In genomic region chr14:37584211-37585100, GRCh38 we compare ENCODE assay signal across 12 cellular contexts. TPM values are rescaled to one million over a fixed set of nuclear protein-coding genes. Genes with fewer than 3 reads are reported as not detected.
A peak's percentile ranks its signal among the peaks of the same experiment; 100 is the strongest.
DNase-seq lines count a peak whose midpoint lies in the region; ATAC-seq and TF ChIP-seq lines count a peak whose summit lies in the region.
"Had no signal": no experiment of that assay in that cellular context is flagged by ENCODE, and none has a peak within 500 bp of the region (broad histone marks: within the 10 kb centered on the region; RNA-seq: fewer than 3 reads in every experiment).

No MANE protein-coding gene starts in this region.

- H3K27me3 ChIP-seq in WERI-Rb-1 (ENCODE audit: insufficient read depth, low read depth, severe bottlenecking): peaks cover 74% of the 10 kb centered on the region
- H3K27me3 ChIP-seq in left lung: peaks cover 66 to 79% of the 10 kb centered on the region in 2 donors
- H3K27me3 ChIP-seq in testis: no peaks in the 10 kb centered on the region
- peaks cover 78% of the 10 kb centered on the region for H3K27me3 ChIP-seq in gastroesophageal sphincter

- no peak overlapping the region for H3K27ac ChIP-seq in WERI-Rb-1
- H3K27ac ChIP-seq in left lung: peak overlapping the region; percentile 65 to 79
- H3K27ac ChIP-seq in testis: no peak overlapping the region
- H3K27ac ChIP-seq in gastroesophageal sphincter: no peak overlapping the region
- H3K27ac ChIP-seq: cardiac muscle cell had no signal

- peaks cover 0 to 5% of the 10 kb centered on the region in 2 donors for H3K4me1 ChIP-seq in left lung
- no peaks in the 10 kb centered on the region for H3K4me1 ChIP-seq in testis
- peaks cover 0 to 33% (median 0%) of the 10 kb centered on the region in 3 donors for H3K4me1 ChIP-seq in gastroesophageal sphincter

- peak; percentile 32 for ATAC-seq in left lung
- no peak for ATAC-seq in HG03521 (IDR thresholded peaks at IDR 0.05; ENCODE audit: unreplicated experiment)
- ATAC-seq in gastroesophageal sphincter: no peak

- no peaks in the 10 kb centered on the region for H3K36me3 ChIP-seq in WERI-Rb-1
- no peaks in the 10 kb centered on the region for H3K36me3 ChIP-seq in left lung
- no peaks in the 10 kb centered on the region for H3K36me3 ChIP-seq in testis (ENCODE audit: low read depth, missing control alignments)
- no peaks in the 10 kb centered on the region for H3K36me3 ChIP-seq in gastroesophageal sphincter
- H3K36me3 ChIP-seq: cardiac muscle cell had no signal

- no peak for TF ChIP-seq POLR2A in testis (IDR thresholded peaks at IDR 0.05)
- TF ChIP-seq POLR2A in gastroesophageal sphincter (IDR thresholded peaks at IDR 0.05): no peak

- TF ChIP-seq CTCF in WERI-Rb-1 (IDR thresholded peaks at IDR 0.05; ENCODE audit: low read depth, low read length) (no peak), left lung (IDR thresholded peaks at IDR 0.05) (no peak), testis (IDR thresholded peaks at IDR 0.05) (no peak), gastroesophageal sphincter (IDR thresholded peaks at IDR 0.05) (no peak)

- 7% methylated on average over 17 to 62 of the region's 62 CpGs for WGBS in testis, 2 donors
- WGBS in gastroesophageal sphincter (ENCODE audit: low coverage in 1 of 2), 2 donors: 4 to 10% methylated on average over 2 to 5 of the region's 62 CpGs

- H3K9me3 ChIP-seq in WERI-Rb-1 (ENCODE audit: severe bottlenecking) (no peaks in the 10 kb centered on the region), left lung (no peaks in the 10 kb centered on the region), testis (no peaks in the 10 kb centered on the region), gastroesophageal sphincter (no peaks in the 10 kb centered on the region)

- intact Hi-C loops in left lung (cut with DNase I): no loop called here
- intact Hi-C loops in testis (cut with DNase I; ENCODE audit: low total_unique reads): no loop called here

- DNase-seq in NCI-H2227 (lab: John Stamatoyannopoulos, UW; ENCODE audit: unreplicated experiment): peak; percentile 40
- DNase-seq in NCI-H2227 treated with DMSO at 0.1 percent for 48 hours (lab: John Stamatoyannopoulos, UW): no peak
- no peak for DNase-seq in WERI-Rb-1
- no peak for DNase-seq in left lung
- DNase-seq in testis: no peak
- DNase-seq in midbrain (lab: John Stamatoyannopoulos, UW): no peak
- DNase-seq: activated T-cell treated with anti-CD3 and anti-CD28 coated beads, Interleukin-2, amount 50 U/mL, for 4 hours; foreskin melanocyte; MM.1S had no signal

- peak overlapping the region; percentile 8 for H3K4me3 ChIP-seq in WERI-Rb-1 (ENCODE audit: low read depth, low read length)
- peak overlapping the region in 1 of 2 donors; percentile 39 for H3K4me3 ChIP-seq in left lung
- H3K4me3 ChIP-seq in testis: peak overlapping the region; percentile 22 to 51
- no peak overlapping the region for H3K4me3 ChIP-seq in gastroesophageal sphincter
- H3K4me3 ChIP-seq: cardiac muscle cell had no signal

- no peak for TF ChIP-seq EP300 in gastroesophageal sphincter (IDR thresholded peaks at IDR 0.05)

RNA-seq across cellular contexts. Expression of gene FOXA1, which starts 10.6 kb away (rescaled TPM):
- total RNA-seq in left lung (10 to 100 TPM; 30.2 to 33.6 TPM), testis (1 to 10 TPM; 2.2 to 3.0 TPM), gastroesophageal sphincter (1 to 10 TPM in 1 of 4 donors, not detected in 3; 5.1 TPM)
- polyA plus RNA-seq in testis (ENCODE audit: insufficient read depth, low read depth, low replicate concordance): 0.95 TPM
- total RNA-seq: cardiac muscle cell had no signal

RNA-seq across cellular contexts. Expression of gene TTC6, which starts 11.0 kb away (rescaled TPM):
- 1 to 10 TPM; 3.2 to 7.1 TPM for total RNA-seq in left lung
- 10 to 100 TPM; 11.2 to 17.2 TPM for total RNA-seq in testis
- polyA plus RNA-seq in testis (ENCODE audit: insufficient read depth, low read depth, low replicate concordance): 12.4 TPM
- total RNA-seq in gastroesophageal sphincter: 1 to 10 TPM in 1 of 4 donors, under 1 TPM in 1, not detected in 2; 0.31 to 1.1 TPM
- total RNA-seq: activated T-cell treated with anti-CD3 and anti-CD28 coated beads, Interleukin-2, amount 50 U/mL, for 4 hours; cardiac muscle cell had no signal
- polyA plus RNA-seq: cardiac muscle cell had no signal

Comparison
In these comparisons a context has a peak if more than half of its experiments do, and no peak if none do; other contexts are left out.
1. H3K27ac ChIP-seq: peak in left lung (2 of 2); none in WERI-Rb-1 (single experiment), testis (0 of 2) and gastroesophageal sphincter (0 of 4).
2. H3K4me3 ChIP-seq: peak in WERI-Rb-1 (single experiment) and testis (2 of 2); none in gastroesophageal sphincter (0 of 2).
3. RNA of gene FOXA1, which starts 10.6 kb away (total RNA-seq): 30.2 to 33.6 TPM in left lung; 2.2 to 3.0 TPM in testis and 5.1 TPM in gastroesophageal sphincter; every median in the first group is over 4 times any median in the second.